In genomic region chr20:36644032-36644712, GRCh38 we compare ENCODE assay signal across 10 cellular contexts. TPM values are rescaled to one million over a fixed set of nuclear protein-coding genes. Genes with fewer than 3 reads are reported as not detected.
DNase-seq lines count a peak whose midpoint lies in the region; ATAC-seq lines count a peak whose summit lies in the region.
"Had no signal": no experiment of that assay in that cellular context is flagged by ENCODE, and none has a peak within 500 bp of the region (broad histone marks: within the 10 kb centered on the region; RNA-seq: fewer than 3 reads in every experiment).

No MANE protein-coding gene starts in this region.

- peak; percentile 81 to 86 for ATAC-seq in naive thymus-derived CD8-positive, alpha-beta T cell
- ATAC-seq in GM19463 (IDR thresholded peaks at IDR 0.05; ENCODE audit: unreplicated experiment) (no peak), GM21381 (IDR thresholded peaks at IDR 0.05; ENCODE audit: unreplicated experiment) (no peak)

- peak; percentile 58 for DNase-seq in T-helper 2 cell treated with Interferon-gamma antibody and Interleukin-4, amounts not matched to agents 5 μg/mL and 100 μg/mL, for 36 hours (ENCODE audit: low spot score)
- DNase-seq in activated T-helper 1 cell treated with Interleukin-2 at 50 U/mL for 16 hours (ENCODE audit: low read depth), result peak; percentile 40
- DNase-seq in naive thymus-derived CD8-positive, alpha-beta T cell, result peak; percentile 19 to 73 (median 54)
- peak; percentile 38 for DNase-seq in stimulated activated CD8-positive, alpha-beta memory T cell treated with anti-CD3 and anti-CD28 coated beads, Interleukin-7, amount 100 ng/mL, for 24 hours (ENCODE audit: low read depth)
- no peak for DNase-seq in SKM-1 (lab: John Stamatoyannopoulos, UW; ENCODE audit: unreplicated experiment)
- no peak for DNase-seq in NCI-H2171 (lab: John Stamatoyannopoulos, UW)
- DNase-seq: NCI-H2107 had no signal

- H3K9me3 Mint-ChIP-seq in T-helper 2 cell treated with Interferon-gamma antibody and Interleukin-4, amounts not matched to agents 5 μg/mL and 100 μg/mL, for 36 hours, result no peaks in the 10 kb centered on the region
- no peaks in the 10 kb centered on the region for H3K9me3 Mint-ChIP-seq in naive thymus-derived CD8-positive, alpha-beta T cell

- H3K27me3 Mint-ChIP-seq in T-helper 2 cell treated with Interferon-gamma antibody and Interleukin-4, amounts not matched to agents 5 μg/mL and 100 μg/mL, for 36 hours (ENCODE audit: low read depth), result no peaks in the 10 kb centered on the region
- no peaks in the 10 kb centered on the region for H3K27me3 Mint-ChIP-seq in naive thymus-derived CD8-positive, alpha-beta T cell

- H3K27ac Mint-ChIP-seq in T-helper 2 cell treated with Interferon-gamma antibody and Interleukin-4, amounts not matched to agents 5 μg/mL and 100 μg/mL, for 36 hours, result peak overlapping the region; percentile 97
- H3K27ac Mint-ChIP-seq in naive thymus-derived CD8-positive, alpha-beta T cell, result peak overlapping the region; percentile 90 to 99 (median 98)

- H3K4me3 Mint-ChIP-seq in T-helper 2 cell treated with Interferon-gamma antibody and Interleukin-4, amounts not matched to agents 5 μg/mL and 100 μg/mL, for 36 hours, result peak overlapping the region; percentile 99
- peak overlapping the region; percentile 96 to 99 (median 98) for H3K4me3 Mint-ChIP-seq in naive thymus-derived CD8-positive, alpha-beta T cell

- H3K4me1 Mint-ChIP-seq in T-helper 2 cell treated with Interferon-gamma antibody and Interleukin-4, amounts not matched to agents 5 μg/mL and 100 μg/mL, for 36 hours (ENCODE audit: low read depth), result peaks cover 35% of the 10 kb centered on the region
- H3K4me1 Mint-ChIP-seq in naive thymus-derived CD8-positive, alpha-beta T cell, result peaks cover 31 to 61% (median 54%) of the 10 kb centered on the region in 4 donors

- POLR2A ChIA-PET in naive thymus-derived CD8-positive, alpha-beta T cell (lab: Charles Lee), result interaction anchor here (0.9 to 7.8 kb wide), 9 partner anchors 13 to 130 kb away, joined by 3 to 108 read pairs (median 19); partner anchors contain the start of genes DSN1, NDRG3, RAB5IF and TGIF2

- H3K36me3 Mint-ChIP-seq in T-helper 2 cell treated with Interferon-gamma antibody and Interleukin-4, amounts not matched to agents 5 μg/mL and 100 μg/mL, for 36 hours (ENCODE audit: low read depth), result peaks cover 36% of the 10 kb centered on the region
- peaks cover 0 to 39% (median 13%) of the 10 kb centered on the region in 3 donors for H3K36me3 Mint-ChIP-seq in naive thymus-derived CD8-positive, alpha-beta T cell

RNA-seq across cellular contexts. Expression of gene SLA2, which starts 1.8 kb away (rescaled TPM):
- total RNA-seq in naive thymus-derived CD8-positive, alpha-beta T cell, result 10 to 100 TPM; 34.3 to 34.4 TPM
- polyA plus RNA-seq in naive thymus-derived CD8-positive, alpha-beta T cell, result 10 to 100 TPM; 18.9 to 22.2 (median 19.1) TPM
- total RNA-seq: renal cortical epithelial cell had no signal

RNA-seq across cellular contexts. Expression of gene RAB5IF, which starts 38.6 kb away (rescaled TPM):
- total RNA-seq in naive thymus-derived CD8-positive, alpha-beta T cell, result 10 to 100 TPM; 58.1 to 59.7 TPM
- polyA plus RNA-seq in naive thymus-derived CD8-positive, alpha-beta T cell, result 100 to 1,000 TPM; 113 to 141 (median 138) TPM

Comparison
In these comparisons a context has a peak if more than half of its experiments do, and no peak if none do; other contexts are left out.
1. DNase-seq: peak in T-helper 2 cell treated with Interferon-gamma antibody and Interleukin-4, amounts not matched to agents 5 μg/mL and 100 μg/mL, for 36 hours (single experiment), activated T-helper 1 cell treated with Interleukin-2 at 50 U/mL for 16 hours (single experiment), naive thymus-derived CD8-positive, alpha-beta T cell (10 of 10) and stimulated activated CD8-positive, alpha-beta memory T cell treated with anti-CD3 and anti-CD28 coated beads, Interleukin-7, amount 100 ng/mL, for 24 hours (single experiment); none in SKM-1 (single experiment) and NCI-H2171 (single experiment).
2. ATAC-seq: peak in naive thymus-derived CD8-positive, alpha-beta T cell (2 of 2); none in GM19463 (single experiment) and GM21381 (single experiment).